Comparison of ENCODE assay signal across 9 cellular contexts in the genomic region with DNA sequence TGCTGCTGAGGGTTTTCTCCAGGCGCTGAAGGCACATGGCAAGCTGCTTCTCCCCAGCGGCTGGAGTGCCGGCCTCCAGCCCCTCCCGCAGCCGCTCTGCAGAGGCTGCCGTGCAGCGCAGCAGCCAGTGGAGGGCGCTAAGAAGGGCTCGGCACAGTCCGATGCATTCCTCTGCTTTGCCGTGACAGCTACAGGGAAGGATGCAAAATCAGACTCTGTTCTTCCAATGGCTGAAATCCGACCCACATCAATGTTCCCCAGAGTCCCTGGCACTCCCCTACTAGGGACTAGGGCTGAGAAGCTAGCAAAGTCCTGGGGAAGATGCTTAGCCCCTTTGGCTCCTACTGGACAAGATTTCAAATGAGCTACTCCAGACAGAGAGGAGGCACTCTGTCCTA. TPM values are rescaled to one million over a fixed set of nuclear protein-coding genes. Genes with fewer than 3 reads are reported as not detected.
A peak's percentile ranks its signal among the peaks of the same experiment; 100 is the strongest.
DNase-seq lines count a peak whose midpoint lies in the region; ATAC-seq and TF ChIP-seq lines count a peak whose summit lies in the region.
"Had no signal": no experiment of that assay in that cellular context is flagged by ENCODE, and none has a peak within 500 bp of the region (broad histone marks: within the 10 kb centered on the region; RNA-seq: fewer than 3 reads in every experiment).

No MANE protein-coding gene starts in this region.

- no peak overlapping the region for H3K9ac ChIP-seq in iPS-15b (ENCODE audit: low read depth, low read length)

- H3K27me3 Mint-ChIP-seq in activated T-helper 1 cell treated with anti-CD3 and anti-CD28 coated beads, Interleukin-12 subunit alpha, Interleukin-12 subunit beta, Interleukin-2, Interleukin-4 antibody, amounts not matched to agents 30 ng/mL and 10 ng/mL and 1 ng/mL, durations not matched to agents 14 hours and 24 hours and 36 hours (ENCODE audit: insufficient read depth) = no peaks in the 10 kb centered on the region

- H3K9me3 Mint-ChIP-seq in activated T-helper 1 cell treated with anti-CD3 and anti-CD28 coated beads, Interleukin-12 subunit alpha, Interleukin-12 subunit beta, Interleukin-2, Interleukin-4 antibody, amounts not matched to agents 30 ng/mL and 10 ng/mL and 1 ng/mL, durations not matched to agents 14 hours and 24 hours and 36 hours = no peaks in the 10 kb centered on the region

- peak overlapping the region; percentile 30 for H3K4me3 ChIP-seq in iPS-15b (ENCODE audit: low read depth, low read length)

- no peaks in the 10 kb centered on the region for H3K9me3 ChIP-seq in iPS-15b (ENCODE audit: control insufficient read depth, insufficient read depth, low read length)

- H3K27ac Mint-ChIP-seq in activated T-helper 1 cell treated with anti-CD3 and anti-CD28 coated beads, Interleukin-12 subunit alpha, Interleukin-12 subunit beta, Interleukin-2, Interleukin-4 antibody, amounts not matched to agents 30 ng/mL and 10 ng/mL and 1 ng/mL, durations not matched to agents 14 hours and 24 hours and 36 hours = no peak overlapping the region

- TF ChIP-seq CTCF in GM13976 (IDR thresholded peaks at IDR 0.05; ENCODE audit: borderline replicate concordance, control extremely low read depth, extremely low read depth, insufficient read depth, missing control alignments) = peak; percentile 19

- H3K4me1 ChIP-seq in iPS-15b (ENCODE audit: control insufficient read depth, insufficient read depth, low read length) = peaks cover 5% of the 10 kb centered on the region

- ATAC-seq in SK-N-SH treated with all-trans-retinoic acid at 6 μM for 48 hours (peak; percentile 92), GM18873 (IDR thresholded peaks at IDR 0.05; ENCODE audit: low FRiP score, unreplicated experiment) (no peak), HG03457 (IDR thresholded peaks at IDR 0.05; ENCODE audit: unreplicated experiment) (no peak), HG02610 (IDR thresholded peaks at IDR 0.05; ENCODE audit: unreplicated experiment) (no peak)

- in situ Hi-C loops in GM13976 (cut with MboI; ENCODE audit: low sequenced_read_pairs, unreplicated experiment) = no loop called here

- H3K27me3 ChIP-seq in iPS-15b (ENCODE audit: control insufficient read depth, insufficient read depth, low read length) = no peaks in the 10 kb centered on the region

- DNase-seq in AG08395 (ENCODE audit: low spot score) = peak; percentile 64
- peak; percentile 32 for DNase-seq in GM13976 (ENCODE audit: low spot score)
- no peak for DNase-seq in activated T-helper 1 cell treated with anti-CD3 and anti-CD28 coated beads, Interleukin-12 subunit alpha, Interleukin-12 subunit beta, Interleukin-2, Interleukin-4 antibody, amounts not matched to agents 30 ng/mL and 10 ng/mL and 1 ng/mL, durations not matched to agents 14 hours and 24 hours and 36 hours (ENCODE audit: low spot score)

- no peaks in the 10 kb centered on the region for H3K4me1 Mint-ChIP-seq in activated T-helper 1 cell treated with anti-CD3 and anti-CD28 coated beads, Interleukin-12 subunit alpha, Interleukin-12 subunit beta, Interleukin-2, Interleukin-4 antibody, amounts not matched to agents 30 ng/mL and 10 ng/mL and 1 ng/mL, durations not matched to agents 14 hours and 24 hours and 36 hours (ENCODE audit: low read depth)

- peaks cover 43% of the 10 kb centered on the region for H3K36me3 ChIP-seq in iPS-15b (ENCODE audit: control insufficient read depth, insufficient read depth, low read length)

- H3K36me3 Mint-ChIP-seq in activated T-helper 1 cell treated with anti-CD3 and anti-CD28 coated beads, Interleukin-12 subunit alpha, Interleukin-12 subunit beta, Interleukin-2, Interleukin-4 antibody, amounts not matched to agents 30 ng/mL and 10 ng/mL and 1 ng/mL, durations not matched to agents 14 hours and 24 hours and 36 hours (ENCODE audit: low read depth) = peaks cover 21% of the 10 kb centered on the region

- no peak overlapping the region for H3K4me3 Mint-ChIP-seq in activated T-helper 1 cell treated with anti-CD3 and anti-CD28 coated beads, Interleukin-12 subunit alpha, Interleukin-12 subunit beta, Interleukin-2, Interleukin-4 antibody, amounts not matched to agents 30 ng/mL and 10 ng/mL and 1 ng/mL, durations not matched to agents 14 hours and 24 hours and 36 hours

- intact Hi-C loops in activated T-helper 1 cell treated with anti-CD3 and anti-CD28 coated beads, Interleukin-12 subunit alpha, Interleukin-12 subunit beta, Interleukin-2, Interleukin-4 antibody, amounts not matched to agents 30 ng/mL and 10 ng/mL and 1 ng/mL, durations not matched to agents 14 hours and 24 hours and 36 hours (cut with micrococcal nuclease) = no loop called here

TF ChIP-seq in SK-N-SH treated with all-trans-retinoic acid at 6 μM for 48 hours, 23 proteins besides CTCF, POLR2A, EP300 and RAD21:
- TF ChIP-seq ARNTL (CRISPR knock-in tag; IDR thresholded peaks at IDR 0.05; ENCODE audit: borderline replicate concordance, low read depth) (no peak), GLIS3 (CRISPR knock-in tag; IDR thresholded peaks at IDR 0.05) (no peak), RARB (CRISPR knock-in tag; IDR thresholded peaks at IDR 0.05) (no peak), ZNF565 (CRISPR knock-in tag; conservative IDR thresholded peaks at IDR 0.05; ENCODE audit: low read depth) (no peak)

RNA-seq across cellular contexts. Expression of a gene that starts 19.0 kb away (rescaled TPM):
- total RNA-seq in activated T-helper 1 cell treated with anti-CD3 and anti-CD28 coated beads, Interleukin-12 subunit alpha, Interleukin-12 subunit beta, Interleukin-2, Interleukin-4 antibody, amounts not matched to agents 30 ng/mL and 10 ng/mL and 1 ng/mL, durations not matched to agents 14 hours and 24 hours and 36 hours = 113 and 120 TPM in 2 replicates

RNA-seq across cellular contexts. Expression of a gene that starts 19.9 kb away (rescaled TPM):
- total RNA-seq in activated T-helper 1 cell treated with anti-CD3 and anti-CD28 coated beads, Interleukin-12 subunit alpha, Interleukin-12 subunit beta, Interleukin-2, Interleukin-4 antibody, amounts not matched to agents 30 ng/mL and 10 ng/mL and 1 ng/mL, durations not matched to agents 14 hours and 24 hours and 36 hours = not detected in 2 replicates
- total RNA-seq: frontal cortex had no signal

RNA-seq across cellular contexts. Expression of a gene that starts 27.6 kb away (rescaled TPM):
- total RNA-seq in activated T-helper 1 cell treated with anti-CD3 and anti-CD28 coated beads, Interleukin-12 subunit alpha, Interleukin-12 subunit beta, Interleukin-2, Interleukin-4 antibody, amounts not matched to agents 30 ng/mL and 10 ng/mL and 1 ng/mL, durations not matched to agents 14 hours and 24 hours and 36 hours = 2.9 and 3.5 TPM in 2 replicates

RNA-seq across cellular contexts. Expression of a gene that starts 54.6 kb away (rescaled TPM):
- 191 and 201 TPM in 2 replicates for total RNA-seq in activated T-helper 1 cell treated with anti-CD3 and anti-CD28 coated beads, Interleukin-12 subunit alpha, Interleukin-12 subunit beta, Interleukin-2, Interleukin-4 antibody, amounts not matched to agents 30 ng/mL and 10 ng/mL and 1 ng/mL, durations not matched to agents 14 hours and 24 hours and 36 hours
